13 cellular contexts compared by ENCODE assay signal in genomic region chr16:11972128-11972527, GRCh38. TPM values are rescaled to one million over a fixed set of nuclear protein-coding genes. Genes with fewer than 3 reads are reported as not detected.
DNase-seq lines count a peak whose midpoint lies in the region; TF ChIP-seq lines count a peak whose summit lies in the region.
"Had no signal": no experiment of that assay in that cellular context is flagged by ENCODE, and none has a peak within 500 bp of the region (broad histone marks: within the 10 kb centered on the region; RNA-seq: fewer than 3 reads in every experiment).

No MANE protein-coding gene starts in this region.

- H3K36me3 ChIP-seq in breast epithelium (no peaks in the 10 kb centered on the region), OCI-LY3 (replicated peaks; ENCODE audit: low read depth, low read length) (no peaks in the 10 kb centered on the region)

- POLR2A ChIA-PET in MCF 10A (lab: Yijun Ruan, JAX): no interaction called here

- TF ChIP-seq CTCF in MCF 10A (IDR thresholded peaks at IDR 0.05; ENCODE audit: unreplicated experiment): no peak
- TF ChIP-seq CTCF in breast epithelium (IDR thresholded peaks at IDR 0.05): peak in 1 of 3 donors; percentile 17
- TF ChIP-seq CTCF in OCI-LY3 (IDR thresholded peaks at IDR 0.05; ENCODE audit: low read depth, low read length): peak; percentile 33
- peak; percentile 39 for TF ChIP-seq CTCF in fibroblast of pulmonary artery (IDR thresholded peaks at IDR 0.05; ENCODE audit: low read length, missing control alignments)
- TF ChIP-seq CTCF in type B pancreatic cell (conservative IDR thresholded peaks at IDR 0.05): peak; percentile 14

- H3K9me3 Mint-ChIP-seq in MCF 10A (ENCODE audit: unreplicated experiment) (no peaks in the 10 kb centered on the region), type B pancreatic cell (no peaks in the 10 kb centered on the region)
- H3K9me3 Mint-ChIP-seq: activated naive CD8-positive, alpha-beta T cell treated with anti-CD3 and anti-CD28 coated beads, Interleukin-2, amount 50 U/mL, for 24 hours had no signal

- H3K4me3 ChIP-seq in breast epithelium (no peak overlapping the region), OCI-LY3 (ENCODE audit: low read length) (no peak overlapping the region), fibroblast of pulmonary artery (replicated peaks; ENCODE audit: low read depth, low read length) (no peak overlapping the region)

- CTCF ChIA-PET in MCF 10A (lab: Yijun Ruan, JAX): interaction anchor here (0.6 to 4.8 kb wide), 11 partner anchors 9 to 518 kb away, joined by 3 to 44 read pairs (median 3); no protein-coding TSS in a partner anchor

- H3K4me2 ChIP-seq in OCI-LY3 (ENCODE audit: low read length): peak overlapping the region; percentile 39; the same call in 1 of the 2 replicates

- H3K27ac ChIP-seq in breast epithelium (no peak overlapping the region), OCI-LY3 (ENCODE audit: low read length) (no peak overlapping the region)
- H3K27ac ChIP-seq: C4-2B had no signal

- no peaks in the 10 kb centered on the region for H4K20me1 ChIP-seq in OCI-LY3 (ENCODE audit: insufficient read depth, low read length)

- H3K9me3 ChIP-seq in breast epithelium: no peaks in the 10 kb centered on the region
- no peaks in the 10 kb centered on the region for H3K9me3 ChIP-seq in OCI-LY3 (ENCODE audit: insufficient read depth, low read length)

- no peaks in the 10 kb centered on the region for H3K27me3 ChIP-seq in breast epithelium
- H3K27me3 ChIP-seq in OCI-LY3 (ENCODE audit: low read depth, low read length): no peaks in the 10 kb centered on the region

- H3K79me2 ChIP-seq in OCI-LY3 (ENCODE audit: low read length): peaks cover 13% of the 10 kb centered on the region

- H3K4me1 Mint-ChIP-seq in MCF 10A (ENCODE audit: insufficient read depth, unreplicated experiment) (peaks cover 15% of the 10 kb centered on the region), type B pancreatic cell (ENCODE audit: unreplicated experiment) (peaks cover 15% of the 10 kb centered on the region)

- no peak overlapping the region for H3K27ac Mint-ChIP-seq in MCF 10A (ENCODE audit: low read depth, unreplicated experiment)
- peak overlapping the region; percentile 96 for H3K27ac Mint-ChIP-seq in type B pancreatic cell
- H3K27ac Mint-ChIP-seq: activated naive CD8-positive, alpha-beta T cell treated with anti-CD3 and anti-CD28 coated beads, Interleukin-2, amount 50 U/mL, for 24 hours had no signal

- H3K4me1 ChIP-seq in breast epithelium: peaks cover 0 to 4% of the 10 kb centered on the region in 2 donors
- peaks cover 20% of the 10 kb centered on the region for H3K4me1 ChIP-seq in OCI-LY3 (ENCODE audit: low read length)

- TF ChIP-seq POLR2A in breast epithelium (IDR thresholded peaks at IDR 0.05): no peak

- peaks cover 20% of the 10 kb centered on the region for H3K36me3 Mint-ChIP-seq in MCF 10A (ENCODE audit: insufficient read depth, unreplicated experiment)
- no peaks in the 10 kb centered on the region for H3K36me3 Mint-ChIP-seq in type B pancreatic cell

- DNase-seq in MCF 10A (ENCODE audit: unreplicated experiment) (peak; percentile 9), breast epithelium (ENCODE audit: low spot score in 2 of 2) (no peak), fibroblast of pulmonary artery (ENCODE audit: low read depth) (peak; percentile 40), type B pancreatic cell (ENCODE audit: extremely low spot score, unreplicated experiment) (no peak), GM19238 (ENCODE audit: insufficient read length, low spot score) (no peak), dedifferentiated amniotic fluid mesenchymal stem cell (ENCODE audit: extremely low spot score) (no peak)
- DNase-seq in stimulated activated CD4-positive, alpha-beta T cell treated with anti-CD3 and anti-CD28 coated beads, Interleukin-12 subunit alpha, Interleukin-12 subunit beta, amount 100 ng/mL, for 4 hours: no peak
- DNase-seq: activated naive CD8-positive, alpha-beta T cell treated with anti-CD3 and anti-CD28 coated beads, Interleukin-2, amount 50 U/mL, for 24 hours; erythroblast had no signal

- H2AFZ ChIP-seq in OCI-LY3 (ENCODE audit: low read depth, low read length): no peak overlapping the region

- intact Hi-C loops in MCF 10A (cut with micrococcal nuclease): loop anchor here (1.0 kb wide), 1 partner anchor 96 kb away; no protein-coding TSS in a partner anchor
- intact Hi-C loops in breast epithelium (cut with DNase I; ENCODE audit: low total_unique reads): no loop called here

- no peaks in the 10 kb centered on the region for H3K27me3 Mint-ChIP-seq in MCF 10A (ENCODE audit: insufficient read depth, unreplicated experiment)
- H3K27me3 Mint-ChIP-seq in type B pancreatic cell: no peaks in the 10 kb centered on the region
- H3K27me3 Mint-ChIP-seq: activated naive CD8-positive, alpha-beta T cell treated with anti-CD3 and anti-CD28 coated beads, Interleukin-2, amount 50 U/mL, for 24 hours had no signal

- BruUV-seq in MCF 10A (replicated peaks; lab: Mats Ljungman, UMichigan): no TSS peak

- no peak overlapping the region for H3K9ac ChIP-seq in OCI-LY3 (ENCODE audit: low read length)

- H3K4me3 Mint-ChIP-seq in MCF 10A (ENCODE audit: unreplicated experiment) (no peak overlapping the region), type B pancreatic cell (no peak overlapping the region)
- H3K4me3 Mint-ChIP-seq: activated naive CD8-positive, alpha-beta T cell treated with anti-CD3 and anti-CD28 coated beads, Interleukin-2, amount 50 U/mL, for 24 hours had no signal

RNA-seq across cellular contexts. Expression of gene SNX29, which starts 4.4 kb away (rescaled TPM):
- 12.0 and 13.6 TPM in 2 replicates for total RNA-seq in MCF 10A (2022)
- total RNA-seq in breast epithelium: 10 to 100 TPM; 19.2 to 37.4 (median 28.8) TPM
- total RNA-seq in type B pancreatic cell (ENCODE audit: low replicate concordance): 21.9 and 24.7 TPM in 2 replicates

RNA-seq across cellular contexts. Expression of gene TNFRSF17, which starts 7.1 kb away (rescaled TPM):
- total RNA-seq in MCF 10A (2022) (not detected in 2 replicates), breast epithelium (under 1 TPM in 2 of 3 donors, not detected in 1; 0.44 to 0.98 TPM), type B pancreatic cell (ENCODE audit: low replicate concordance) (not detected in 2 replicates)
- total RNA-seq: pulmonary artery endothelial cell, urinary bladder had no signal

RNA-seq across cellular contexts. Expression of gene NPIPB2, which starts 30.3 kb away (rescaled TPM):
- 17.2 and 17.4 TPM in 2 replicates for total RNA-seq in MCF 10A (2022)
- total RNA-seq in breast epithelium: 10 to 100 TPM; 14.8 to 23.9 (median 20.3) TPM
- total RNA-seq in type B pancreatic cell (ENCODE audit: low replicate concordance): 7.5 and 13.4 TPM in 2 replicates

RNA-seq across cellular contexts. Expression of gene GSPT1, which starts 56.4 kb away (rescaled TPM):
- 163 and 199 TPM in 2 replicates for total RNA-seq in MCF 10A (2022)
- 10 to 100 TPM; 61.3 to 68.5 (median 67.6) TPM for total RNA-seq in breast epithelium
- total RNA-seq in type B pancreatic cell (ENCODE audit: low replicate concordance): 99.1 and 101 TPM in 2 replicates

Comparison
In these comparisons a context has a peak if more than half of its experiments do, and no peak if none do; other contexts are left out.
1. DNase-seq: peak in MCF 10A (single experiment) and fibroblast of pulmonary artery (single experiment); none in breast epithelium (0 of 2), type B pancreatic cell (single experiment), stimulated activated CD4-positive, alpha-beta T cell treated with anti-CD3 and anti-CD28 coated beads, Interleukin-12 subunit alpha, Interleukin-12 subunit beta, amount 100 ng/mL, for 4 hours (single experiment), GM19238 (single experiment) and dedifferentiated amniotic fluid mesenchymal stem cell (single experiment).